In the genomic region with DNA sequence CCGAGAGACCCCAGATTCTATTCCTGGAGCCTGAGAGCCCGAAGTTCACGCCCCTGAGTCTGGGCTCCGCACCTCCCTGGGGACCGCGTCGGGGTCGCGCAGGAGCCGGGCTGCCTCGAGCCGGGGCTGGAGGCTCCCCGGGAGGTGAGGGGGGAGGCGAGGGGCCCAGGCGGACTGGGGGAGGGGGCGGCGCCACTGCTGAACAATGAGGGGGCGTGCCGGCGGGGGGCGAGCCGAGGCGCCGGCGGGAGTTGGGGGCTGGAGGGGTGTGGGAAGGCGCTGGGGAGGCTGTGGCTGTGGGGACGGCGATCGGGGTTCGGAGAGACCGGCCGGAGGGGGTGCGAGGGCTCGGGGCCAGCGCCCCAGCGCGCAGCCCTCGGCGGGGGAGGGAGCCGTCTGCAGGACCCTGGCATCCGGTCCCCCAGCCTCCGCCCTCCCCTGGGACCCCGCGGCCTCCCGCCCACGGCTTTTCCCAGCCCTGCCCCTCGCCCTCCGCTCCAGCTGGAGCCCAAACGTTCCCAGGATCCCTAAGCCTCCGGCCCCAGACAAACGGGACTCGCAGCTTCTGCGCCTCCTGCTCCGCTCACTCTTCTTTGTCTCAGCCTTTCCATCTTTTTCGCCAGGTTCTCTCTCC, we compare ENCODE assay signal across 1 cellular context.
TF ChIP-seq lines count a peak whose summit lies in the region.

No MANE protein-coding gene starts in this region.

TF ChIP-seq in K562, 482 proteins besides CTCF, POLR2A, EP300 and RAD21:
- TF ChIP-seq ATF7 (IDR thresholded peaks at IDR 0.05) (no peak), ZEB2 (IDR thresholded peaks at IDR 0.05) (no peak), EGR1 (conservative IDR thresholded peaks at IDR 0.05) (peak; percentile 73), TRIM28 (IDR thresholded peaks at IDR 0.05) (no peak), NFXL1 (CRISPR knock-in tag; IDR thresholded peaks at IDR 0.05) (no peak), ZBTB7A (IDR thresholded peaks at IDR 0.05; ENCODE audit: borderline replicate concordance, control insufficient read depth, low read depth, low read length) (peak; percentile 81), ZFX (CRISPR knock-in tag; IDR thresholded peaks at IDR 0.05) (0 out of 2 replicates have a peak, but pooled peaks have one; percentile 6), TEAD2 (tag; IDR thresholded peaks at IDR 0.05) (no peak), GABPB1 (CRISPR knock-in tag; IDR thresholded peaks at IDR 0.05) (0 out of 2 replicates have a peak, but pooled peaks have one; percentile 38), CCNT2 (IDR thresholded peaks at IDR 0.05; ENCODE audit: borderline replicate concordance, extremely low read depth, insufficient read length, low read depth, low read length) (peak; percentile 13), RHOXF2B (CRISPR knock-in tag; conservative IDR thresholded peaks at IDR 0.05) (no peak), HMGN3 (IDR thresholded peaks at IDR 0.05; ENCODE audit: borderline replicate concordance, extremely low read depth, insufficient read length, low read depth, low read length) (no peak), POLR2G (IDR thresholded peaks at IDR 0.05; ENCODE audit: low read depth, low read length) (peak; percentile 15)
- TF ChIP-seq, protein P1, sequence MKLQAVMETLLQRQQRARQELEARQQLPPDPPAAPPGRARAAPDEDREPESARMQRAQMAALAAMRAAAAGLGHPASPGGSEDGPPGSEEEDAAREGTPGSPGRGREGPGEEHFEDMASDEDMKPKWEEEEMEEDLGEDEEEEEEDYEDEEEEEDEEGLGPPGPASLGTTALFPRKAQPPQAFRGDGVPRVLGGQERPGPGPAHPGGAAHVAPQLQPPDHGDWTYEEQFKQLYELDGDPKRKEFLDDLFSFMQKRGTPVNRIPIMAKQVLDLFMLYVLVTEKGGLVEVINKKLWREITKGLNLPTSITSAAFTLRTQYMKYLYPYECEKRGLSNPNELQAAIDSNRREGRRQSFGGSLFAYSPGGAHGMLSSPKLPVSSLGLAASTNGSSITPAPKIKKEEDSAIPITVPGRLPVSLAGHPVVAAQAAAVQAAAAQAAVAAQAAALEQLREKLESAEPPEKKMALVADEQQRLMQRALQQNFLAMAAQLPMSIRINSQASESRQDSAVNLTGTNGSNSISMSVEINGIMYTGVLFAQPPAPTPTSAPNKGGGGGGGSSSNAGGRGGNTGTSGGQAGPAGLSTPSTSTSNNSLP (IDR thresholded peaks at IDR 0.05; ENCODE audit: borderline replicate concordance, low read depth, low read length) = no peak
- TF ChIP-seq, protein P2, sequence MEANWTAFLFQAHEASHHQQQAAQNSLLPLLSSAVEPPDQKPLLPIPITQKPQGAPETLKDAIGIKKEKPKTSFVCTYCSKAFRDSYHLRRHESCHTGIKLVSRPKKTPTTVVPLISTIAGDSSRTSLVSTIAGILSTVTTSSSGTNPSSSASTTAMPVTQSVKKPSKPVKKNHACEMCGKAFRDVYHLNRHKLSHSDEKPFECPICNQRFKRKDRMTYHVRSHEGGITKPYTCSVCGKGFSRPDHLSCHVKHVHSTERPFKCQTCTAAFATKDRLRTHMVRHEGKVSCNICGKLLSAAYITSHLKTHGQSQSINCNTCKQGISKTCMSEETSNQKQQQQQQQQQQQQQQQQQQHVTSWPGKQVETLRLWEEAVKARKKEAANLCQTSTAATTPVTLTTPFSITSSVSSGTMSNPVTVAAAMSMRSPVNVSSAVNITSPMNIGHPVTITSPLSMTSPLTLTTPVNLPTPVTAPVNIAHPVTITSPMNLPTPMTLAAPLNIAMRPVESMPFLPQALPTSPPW (CRISPR knock-in tag; IDR thresholded peaks at IDR 0.05) = peak; percentile 47
- TF ChIP-seq, protein P3, sequence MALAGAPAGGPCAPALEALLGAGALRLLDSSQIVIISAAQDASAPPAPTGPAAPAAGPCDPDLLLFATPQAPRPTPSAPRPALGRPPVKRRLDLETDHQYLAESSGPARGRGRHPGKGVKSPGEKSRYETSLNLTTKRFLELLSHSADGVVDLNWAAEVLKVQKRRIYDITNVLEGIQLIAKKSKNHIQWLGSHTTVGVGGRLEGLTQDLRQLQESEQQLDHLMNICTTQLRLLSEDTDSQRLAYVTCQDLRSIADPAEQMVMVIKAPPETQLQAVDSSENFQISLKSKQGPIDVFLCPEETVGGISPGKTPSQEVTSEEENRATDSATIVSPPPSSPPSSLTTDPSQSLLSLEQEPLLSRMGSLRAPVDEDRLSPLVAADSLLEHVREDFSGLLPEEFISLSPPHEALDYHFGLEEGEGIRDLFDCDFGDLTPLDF (CRISPR knock-in tag; IDR thresholded peaks at IDR 0.05) = no peak
TF ChIP-seq in K562: peak in this region for 7.
